Comparison of ENCODE assay signal across 14 cellular contexts in the genomic region with DNA sequence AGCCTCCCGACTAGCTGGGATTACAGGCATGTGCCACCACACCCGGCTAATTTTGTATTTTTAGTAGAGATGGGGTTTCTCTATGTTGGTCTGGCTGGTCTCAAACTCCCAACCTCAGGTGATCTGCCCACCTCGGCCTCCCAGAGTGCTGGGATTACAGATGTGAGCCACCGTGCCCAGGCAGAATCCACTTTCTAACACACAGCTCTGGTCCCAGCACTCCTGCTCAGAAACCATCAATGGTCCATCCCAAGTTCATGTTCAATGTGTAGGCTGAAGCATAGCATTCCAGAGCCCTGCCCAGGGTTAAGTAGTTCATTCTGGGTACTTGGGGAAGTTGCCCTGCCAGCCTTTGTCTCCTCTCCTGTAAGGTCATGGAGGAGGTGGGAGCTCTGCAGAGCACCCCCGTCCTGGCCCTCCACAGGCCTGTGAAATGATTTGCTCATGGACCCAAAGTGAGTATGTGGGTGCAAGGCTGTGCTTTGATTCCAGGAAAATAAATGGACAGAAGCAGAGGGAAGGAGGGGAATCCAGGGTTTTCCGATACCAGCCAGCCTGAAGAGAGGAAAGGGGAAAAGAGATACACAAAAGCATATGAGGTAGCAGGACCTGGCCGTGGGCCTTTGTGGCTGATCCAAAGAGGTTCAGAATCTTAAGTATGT. TPM values are rescaled to one million over a fixed set of nuclear protein-coding genes. Genes with fewer than 3 reads are reported as not detected.
DNase-seq lines count a peak whose midpoint lies in the region; ATAC-seq and TF ChIP-seq lines count a peak whose summit lies in the region.
"Had no signal": no experiment of that assay in that cellular context is flagged by ENCODE, and none has a peak within 500 bp of the region (broad histone marks: within the 10 kb centered on the region; RNA-seq: fewer than 3 reads in every experiment).

No MANE protein-coding gene starts in this region.

- no peak overlapping the region for H2BK20ac ChIP-seq in H9 (ENCODE audit: low read depth, low read length, poor library complexity, severe bottlenecking)

- no peak overlapping the region for H4K91ac ChIP-seq in H9 (ENCODE audit: insufficient read length, low read depth, low read length)

- H3K23me2 ChIP-seq in H9 (ENCODE audit: insufficient read length, low read depth, low read length, poor library complexity, severe bottlenecking) = no peaks in the 10 kb centered on the region

- no peak overlapping the region for H3K4me2 ChIP-seq in H9 (ENCODE audit: insufficient read depth, insufficient read length, low read length)

- H3K79me2 ChIP-seq in H9 (ENCODE audit: insufficient read depth, low read length) = no peaks in the 10 kb centered on the region

- H3K4me1 ChIP-seq in H9 (ENCODE audit: insufficient read depth, low read length) = no peaks in the 10 kb centered on the region
- peaks cover 11% of the 10 kb centered on the region for H3K4me1 ChIP-seq in testis

- H2AK5ac ChIP-seq in H9 (ENCODE audit: insufficient read length, low read length) = no peak overlapping the region

- H3K9me3 Mint-ChIP-seq in H9 (no peaks in the 10 kb centered on the region), glutamatergic neuron (ENCODE audit: unreplicated experiment) (no peaks in the 10 kb centered on the region)
- H3K9me3 Mint-ChIP-seq in activated T-helper 17 cell treated with anti-CD3 and anti-CD28 coated beads, Interleukin-2, amount 50 U/mL, for 72 hours = no peaks in the 10 kb centered on the region
- H3K9me3 Mint-ChIP-seq: CD4-positive, alpha-beta T cell; T-helper 1 cell treated with Interleukin-12 subunit alpha and Interleukin-12 subunit beta and Interleukin-4 antibody, amounts not matched to agents 30 μg/mL and 1 μg/mL, for 36 hours had no signal

- H3T11ph ChIP-seq in H9 (ENCODE audit: low read length) = no peak overlapping the region

- H3K4me3 Mint-ChIP-seq in H9 = no peak overlapping the region
- no peak overlapping the region for H3K4me3 Mint-ChIP-seq in activated T-helper 17 cell treated with anti-CD3 and anti-CD28 coated beads, Interleukin-2, amount 50 U/mL, for 72 hours
- H3K4me3 Mint-ChIP-seq in glutamatergic neuron (ENCODE audit: unreplicated experiment) = no peak overlapping the region
- H3K4me3 Mint-ChIP-seq: CD4-positive, alpha-beta T cell; T-helper 1 cell treated with Interleukin-12 subunit alpha and Interleukin-12 subunit beta and Interleukin-4 antibody, amounts not matched to agents 30 μg/mL and 1 μg/mL, for 36 hours had no signal

- no peak overlapping the region for H3K4me3 ChIP-seq in testis

- ATAC-seq in activated T-helper 17 cell treated with anti-CD3 and anti-CD28 coated beads, Interleukin-2, amount 50 U/mL, for 72 hours (replicated peaks) = no peak
- ATAC-seq in Right ventricle myocardium superior (ENCODE audit: poor library complexity) = no peak

- H3K27ac ChIP-seq in H9 (ENCODE audit: insufficient read length, low read depth, low read length) = no peak overlapping the region
- peak overlapping the region; percentile 22 to 63 for H3K27ac ChIP-seq in testis

- CTCF ChIA-PET in HEK293T (lab: Yijun Ruan, JAX) = interaction anchor here (0.6 to 1.5 kb wide), 3 partner anchors 11 to 109 kb away, joined by 3 to 8 read pairs (median 4); no protein-coding TSS in a partner anchor

- H3K4ac ChIP-seq in H9 (ENCODE audit: low read depth, low read length) = no peak overlapping the region

- no peak for DNase-seq in H9
- no peak for DNase-seq in glutamatergic neuron
- no peak for DNase-seq in testis
- no peak for DNase-seq in EL
- no peak for DNase-seq in Right ventricle myocardium superior
- no peak for DNase-seq in HEK293T (ENCODE audit: extremely low spot score)
- DNase-seq: activated CD4-positive, alpha-beta T cell treated with anti-CD3 and anti-CD28 coated beads, Interleukin-2, amount 50 U/mL, for 1 hour; activated gamma-delta T cell treated with Interleukin-2 at 50 U/mL for 16 hours; CD4-positive, alpha-beta T cell; GDM1; NCI-H1105; NCI-H446 treated with DMSO at 0.1 percent for 48 hours had no signal

- H2BK120ac ChIP-seq in H9 (ENCODE audit: low read depth, low read length, poor library complexity, severe bottlenecking) = no peak overlapping the region

- H2AFZ ChIP-seq in H9 (ENCODE audit: low read length) = no peak overlapping the region

- H3K4me1 Mint-ChIP-seq in H9 (peaks cover 12 to 29% of the 10 kb centered on the region in 2 experiments), glutamatergic neuron (ENCODE audit: low read depth, unreplicated experiment) (peaks cover 2% of the 10 kb centered on the region)
- no peaks in the 10 kb centered on the region for H3K4me1 Mint-ChIP-seq in activated T-helper 17 cell treated with anti-CD3 and anti-CD28 coated beads, Interleukin-2, amount 50 U/mL, for 72 hours

- H3K36me3 ChIP-seq in testis (ENCODE audit: low read depth, missing control alignments) = no peaks in the 10 kb centered on the region

- TF ChIP-seq POLR2A in testis (IDR thresholded peaks at IDR 0.05) = no peak

- POLR2A ChIA-PET in HEK293T (lab: Yijun Ruan, JAX) = interaction anchor here (0.6 to 1.6 kb wide), 3 partner anchors 9 to 120 kb away, joined by 4 to 18 read pairs (median 8); partner anchors contain the start of gene ATF3

- no peak overlapping the region for H3K14ac ChIP-seq in H9 (ENCODE audit: insufficient read depth, low read length)

- H3K36me3 Mint-ChIP-seq in H9 (ENCODE audit: insufficient read depth in 1 of 3, low read depth in 3 of 3) (no peaks in the 10 kb centered on the region), glutamatergic neuron (ENCODE audit: unreplicated experiment) (no peaks in the 10 kb centered on the region)
- no peaks in the 10 kb centered on the region for H3K36me3 Mint-ChIP-seq in activated T-helper 17 cell treated with anti-CD3 and anti-CD28 coated beads, Interleukin-2, amount 50 U/mL, for 72 hours (ENCODE audit: low read depth)

- no peak for TF ChIP-seq CTCF in H9 (conservative IDR thresholded peaks at IDR 0.05)
- no peak for TF ChIP-seq CTCF in glutamatergic neuron (IDR thresholded peaks at IDR 0.05; ENCODE audit: partially characterized antibody, unreplicated experiment)
- no peak for TF ChIP-seq CTCF in testis (IDR thresholded peaks at IDR 0.05)

- H3K9ac ChIP-seq in H9 (ENCODE audit: extremely low read depth, insufficient read length, low read length) = no peak overlapping the region

- intact Hi-C loops in testis (cut with DNase I; ENCODE audit: low total_unique reads) = no loop called here
- intact Hi-C loops in Right ventricle myocardium superior (cut with DNase I) = no loop called here

- WGBS in H9 (ENCODE audit: extremely low coverage, insufficient read length, low lambda C conversion rate) = no CpG with 5 or more reads among the region's 7 CpGs
- WGBS in testis, 2 donors = 88 to 91% methylated on average over 7 of the region's 7 CpGs

- H2BK5ac ChIP-seq in H9 (ENCODE audit: insufficient read length, low read length) = no peak overlapping the region

- H3K27ac Mint-ChIP-seq in H9 (peak overlapping the region in 2 of 3 experiments; percentile 64 to 87; a peak in 2 of 7 replicates), glutamatergic neuron (ENCODE audit: unreplicated experiment) (peak overlapping the region; percentile 43)
- peak overlapping the region; percentile 5 for H3K27ac Mint-ChIP-seq in activated T-helper 17 cell treated with anti-CD3 and anti-CD28 coated beads, Interleukin-2, amount 50 U/mL, for 72 hours
- H3K27ac Mint-ChIP-seq: CD4-positive, alpha-beta T cell; T-helper 1 cell treated with Interleukin-12 subunit alpha and Interleukin-12 subunit beta and Interleukin-4 antibody, amounts not matched to agents 30 μg/mL and 1 μg/mL, for 36 hours had no signal

- H3K23ac ChIP-seq in H9 (ENCODE audit: insufficient read length, low read depth, low read length) = no peak overlapping the region

- no peaks in the 10 kb centered on the region for H3K79me1 ChIP-seq in H9 (ENCODE audit: insufficient read depth, low read depth, low read length, poor library complexity, severe bottlenecking)

- H3K9me3 ChIP-seq in H9 (ENCODE audit: control insufficient read depth, low read depth, low read length) = no peaks in the 10 kb centered on the region
- no peaks in the 10 kb centered on the region for H3K9me3 ChIP-seq in testis

- H2BK15ac ChIP-seq in H9 (ENCODE audit: low read depth, low read length) = no peak overlapping the region

- no peak overlapping the region for H4K8ac ChIP-seq in H9 (replicated peaks; ENCODE audit: insufficient read length, low read depth, low read length)

- no peak overlapping the region for H2BK12ac ChIP-seq in H9 (ENCODE audit: insufficient read length, low read depth, low read length)

- H3K27me3 ChIP-seq in H9 (ENCODE audit: insufficient read depth, low read length) (no peaks in the 10 kb centered on the region), testis (no peaks in the 10 kb centered on the region)

- H3K27me3 Mint-ChIP-seq in H9 (ENCODE audit: low read depth) (peaks cover 4% of the 10 kb centered on the region), glutamatergic neuron (ENCODE audit: unreplicated experiment) (peaks cover 4% of the 10 kb centered on the region)
- H3K27me3 Mint-ChIP-seq in activated T-helper 17 cell treated with anti-CD3 and anti-CD28 coated beads, Interleukin-2, amount 50 U/mL, for 72 hours = peaks cover 9% of the 10 kb centered on the region

- H3K18ac ChIP-seq in H9 (ENCODE audit: insufficient read length, low read depth, low read length) = no peak overlapping the region

- no peak overlapping the region for H3K56ac ChIP-seq in H9 (ENCODE audit: insufficient read length, low read depth, low read length)

- H4K5ac ChIP-seq in H9 (ENCODE audit: insufficient read length, low read depth, low read length) = no peak overlapping the region

- H4K20me1 ChIP-seq in H9 (ENCODE audit: control insufficient read depth, insufficient read depth, insufficient read length) = no peaks in the 10 kb centered on the region

TF ChIP-seq in HEK293T, 16 proteins besides CTCF, POLR2A, EP300 and RAD21 (continues in another document):
- TF ChIP-seq FOXK2 (IDR thresholded peaks at IDR 0.05) (no peak), NFRKB (IDR thresholded peaks at IDR 0.05) (no peak), LEF1 (IDR thresholded peaks at IDR 0.05; ENCODE audit: borderline replicate concordance) (no peak), FOXA1 (IDR thresholded peaks at IDR 0.05) (no peak), BHLHE40 (IDR thresholded peaks at IDR 0.05; ENCODE audit: borderline replicate concordance) (no peak), HDGF (IDR thresholded peaks at IDR 0.05; ENCODE audit: borderline replicate concordance) (no peak), SUZ12 (IDR thresholded peaks at IDR 0.05) (no peak), ELF4 (IDR thresholded peaks at IDR 0.05) (no peak)

RNA-seq across cellular contexts. Expression of gene NENF, which starts 55.2 kb away (rescaled TPM):
- total RNA-seq in H9 (2021) (28.3 and 28.4 TPM in 2 replicates), glutamatergic neuron (ENCODE audit: unreplicated experiment) (5.2 TPM), testis (10 to 100 TPM; 33.9 to 54.6 TPM), Right ventricle myocardium superior (106 TPM)
- total RNA-seq in activated T-helper 17 cell treated with anti-CD3 and anti-CD28 coated beads, Interleukin-2, amount 50 U/mL, for 72 hours = 10 to 100 TPM; 43.9 to 49.7 TPM
- 41.6 TPM for polyA plus RNA-seq in testis (ENCODE audit: insufficient read depth, low read depth, low replicate concordance)

Comparison
In these comparisons a context has a peak if more than half of its experiments do, and no peak if none do; other contexts are left out.
1. H3K27ac Mint-ChIP-seq: peak in every context shown above with its lines; median percentile 76 in H9; 43 in glutamatergic neuron; 5 in activated T-helper 17 cell treated with anti-CD3 and anti-CD28 coated beads, Interleukin-2, amount 50 U/mL, for 72 hours.